8 cellular contexts compared by ENCODE assay signal in the genomic region with DNA sequence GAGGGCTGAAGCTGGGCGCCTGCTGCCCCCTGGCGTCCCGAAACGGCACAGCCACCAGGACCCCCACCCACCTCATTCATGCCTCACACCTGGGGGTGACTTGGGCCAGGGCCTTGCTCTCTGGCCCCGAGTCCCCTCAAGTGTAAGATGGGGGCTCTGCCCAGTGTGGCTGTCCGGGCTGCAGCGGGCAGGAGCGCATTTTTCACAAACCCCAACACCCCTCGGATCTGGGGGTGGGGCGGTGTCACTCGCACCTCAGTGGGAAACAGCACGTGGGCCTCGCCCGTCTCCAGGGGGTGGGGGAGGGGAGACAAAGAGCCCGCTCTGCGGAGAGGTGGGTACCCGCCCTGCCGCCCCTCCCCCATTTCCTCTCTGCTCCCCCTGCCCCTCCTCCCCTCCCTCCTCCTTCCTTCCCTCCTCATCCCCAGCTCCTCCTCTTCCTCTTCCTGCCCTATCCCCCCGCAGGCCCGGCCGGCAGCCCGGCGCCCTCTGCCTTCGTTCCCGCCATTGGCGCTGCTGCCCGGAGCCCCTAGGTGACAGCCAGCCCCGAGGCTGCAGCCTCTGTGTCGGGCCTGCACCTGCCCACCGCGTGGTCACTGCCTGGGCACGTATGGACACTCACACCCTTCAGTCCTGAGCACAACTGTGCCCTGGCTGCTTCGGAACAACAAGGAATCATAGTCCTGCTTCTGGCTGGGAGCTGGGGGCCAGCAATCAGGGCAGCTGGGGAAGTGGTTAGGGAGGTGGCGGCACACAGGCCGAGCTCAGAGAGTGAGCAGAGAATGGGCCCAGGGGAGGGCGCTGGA. TPM values are rescaled to one million over a fixed set of nuclear protein-coding genes. Genes with fewer than 3 reads are reported as not detected.
DNase-seq lines count a peak whose midpoint lies in the region; ATAC-seq and TF ChIP-seq lines count a peak whose summit lies in the region.

No MANE protein-coding gene starts in this region.

- H3K9me3 Mint-ChIP-seq in Caco-2 (ENCODE audit: unreplicated experiment) (no peaks in the 10 kb centered on the region), osteocyte (ENCODE audit: unreplicated experiment) (no peaks in the 10 kb centered on the region)

- H3K9me3 ChIP-seq in Caco-2 = no peaks in the 10 kb centered on the region

- no peak overlapping the region for H3K4me3 ChIP-seq in Caco-2 (ENCODE audit: low read depth, low read length)

- H3K36me3 Mint-ChIP-seq in Caco-2 (ENCODE audit: insufficient read depth, unreplicated experiment) (peaks cover 9% of the 10 kb centered on the region), osteocyte (ENCODE audit: unreplicated experiment) (no peaks in the 10 kb centered on the region)

- DNase-seq in Caco-2 (peak in 1 of 2 experiments; percentile 78), HS-27A (ENCODE audit: low read depth) (peak; percentile 55), foreskin melanocyte (peak; percentile 49), osteocyte (ENCODE audit: extremely low spot score, unreplicated experiment) (no peak), NCI-H187 (lab: John Stamatoyannopoulos, UW) (no peak)
- DNase-seq in activated effector memory CD4-positive, alpha-beta T cell treated with anti-CD3 and anti-CD28 coated beads, Interleukin-2, amount 50 U/mL, for 16 hours = peak; percentile 86

- H3K4me1 Mint-ChIP-seq in Caco-2 (ENCODE audit: low read depth, unreplicated experiment) = peaks cover 17% of the 10 kb centered on the region
- H3K4me1 Mint-ChIP-seq in osteocyte (ENCODE audit: unreplicated experiment) = peaks cover 21% of the 10 kb centered on the region

- H3K27me3 Mint-ChIP-seq in Caco-2 (ENCODE audit: insufficient read depth, unreplicated experiment) (no peaks in the 10 kb centered on the region), osteocyte (ENCODE audit: unreplicated experiment) (no peaks in the 10 kb centered on the region)

- POLR2A ChIA-PET in Caco-2 (lab: Charles Lee) = interaction anchor here (1.1 kb wide), 1 partner anchor 193 kb away, joined by 4 read pairs; the partner anchor contains the start of gene KCNQ1OT1

- H3K4me1 ChIP-seq in Caco-2 = peaks cover 31% of the 10 kb centered on the region

- CTCF ChIA-PET in Caco-2 (lab: Charles Lee) = interaction anchor here (0.5 to 6.4 kb wide), 8 partner anchors 9 to 575 kb away, joined by 3 to 131 read pairs (median 5); partner anchors contain the start of gene PHLDA2

- TF ChIP-seq CTCF in Caco-2 (IDR thresholded peaks at IDR 0.05; ENCODE audit: insufficient read depth in 1 of 2, low read depth in 1 of 2, low read length in 1 of 2, severe bottlenecking in 1 of 2, unreplicated experiment in 1 of 2) (peak; percentile 87 to 94), osteocyte (IDR thresholded peaks at IDR 0.05) (peak; percentile 94)

- no peak for ATAC-seq in GM21367 (IDR thresholded peaks at IDR 0.05; ENCODE audit: unreplicated experiment)

- no peak overlapping the region for H3K27ac Mint-ChIP-seq in Caco-2 (ENCODE audit: unreplicated experiment)
- peak overlapping the region; percentile 31 for H3K27ac Mint-ChIP-seq in osteocyte (ENCODE audit: unreplicated experiment)

- BruUV-seq in Caco-2 (replicated peaks; lab: Mats Ljungman, UMichigan) = no TSS peak

- H3K4me3 Mint-ChIP-seq in Caco-2 (ENCODE audit: unreplicated experiment) (no peak overlapping the region), osteocyte (ENCODE audit: unreplicated experiment) (peak overlapping the region; percentile 67)

- intact Hi-C loops in Caco-2 (cut with micrococcal nuclease; ENCODE audit: unreplicated experiment) = loop anchor here (1.0 to 2.0 kb wide), 2 partner anchors 38 to 359 kb away; no protein-coding TSS in a partner anchor

- no peaks in the 10 kb centered on the region for H3K36me3 ChIP-seq in Caco-2 (ENCODE audit: control insufficient read depth, insufficient read depth, low read length)

- no peaks in the 10 kb centered on the region for H3K27me3 ChIP-seq in Caco-2 (replicated peaks; ENCODE audit: control insufficient read depth, insufficient read depth, low read length)

TF ChIP-seq in PFSK-1, 5 proteins besides CTCF, POLR2A, EP300 and RAD21:
- no peak for TF ChIP-seq FOXP2 (optimal IDR thresholded peaks at IDR 0.05; ENCODE audit: borderline replicate concordance, extremely low read depth, extremely low read length, insufficient read depth)
- peak; percentile 83 for TF ChIP-seq POLR2AphosphoS5 (IDR thresholded peaks at IDR 0.05; ENCODE audit: low read depth, low read length)
- TF ChIP-seq, protein P1, sequence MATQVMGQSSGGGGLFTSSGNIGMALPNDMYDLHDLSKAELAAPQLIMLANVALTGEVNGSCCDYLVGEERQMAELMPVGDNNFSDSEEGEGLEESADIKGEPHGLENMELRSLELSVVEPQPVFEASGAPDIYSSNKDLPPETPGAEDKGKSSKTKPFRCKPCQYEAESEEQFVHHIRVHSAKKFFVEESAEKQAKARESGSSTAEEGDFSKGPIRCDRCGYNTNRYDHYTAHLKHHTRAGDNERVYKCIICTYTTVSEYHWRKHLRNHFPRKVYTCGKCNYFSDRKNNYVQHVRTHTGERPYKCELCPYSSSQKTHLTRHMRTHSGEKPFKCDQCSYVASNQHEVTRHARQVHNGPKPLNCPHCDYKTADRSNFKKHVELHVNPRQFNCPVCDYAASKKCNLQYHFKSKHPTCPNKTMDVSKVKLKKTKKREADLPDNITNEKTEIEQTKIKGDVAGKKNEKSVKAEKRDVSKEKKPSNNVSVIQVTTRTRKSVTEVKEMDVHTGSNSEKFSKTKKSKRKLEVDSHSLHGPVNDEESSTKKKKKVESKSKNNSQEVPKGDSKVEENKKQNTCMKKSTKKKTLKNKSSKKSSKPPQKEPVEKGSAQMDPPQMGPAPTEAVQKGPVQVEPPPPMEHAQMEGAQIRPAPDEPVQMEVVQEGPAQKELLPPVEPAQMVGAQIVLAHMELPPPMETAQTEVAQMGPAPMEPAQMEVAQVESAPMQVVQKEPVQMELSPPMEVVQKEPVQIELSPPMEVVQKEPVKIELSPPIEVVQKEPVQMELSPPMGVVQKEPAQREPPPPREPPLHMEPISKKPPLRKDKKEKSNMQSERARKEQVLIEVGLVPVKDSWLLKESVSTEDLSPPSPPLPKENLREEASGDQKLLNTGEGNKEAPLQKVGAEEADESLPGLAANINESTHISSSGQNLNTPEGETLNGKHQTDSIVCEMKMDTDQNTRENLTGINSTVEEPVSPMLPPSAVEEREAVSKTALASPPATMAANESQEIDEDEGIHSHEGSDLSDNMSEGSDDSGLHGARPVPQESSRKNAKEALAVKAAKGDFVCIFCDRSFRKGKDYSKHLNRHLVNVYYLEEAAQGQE (IDR thresholded peaks at IDR 0.05; ENCODE audit: insufficient read depth in 1 of 2, low read depth in 2 of 2, low read length in 2 of 2) = peak in 1 of 2 experiments; percentile 52; a peak in 1 of 4 replicates
- TF ChIP-seq TAF1 (IDR thresholded peaks at IDR 0.05; ENCODE audit: borderline replicate concordance, insufficient read depth, low read length) = peak; percentile 76; the same call in 1 of the 2 replicates
- TF ChIP-seq SIN3A (IDR thresholded peaks at IDR 0.05; ENCODE audit: borderline replicate concordance, insufficient read depth, low read length) = peak; percentile 63; the same call in 1 of the 2 replicates

RNA-seq across cellular contexts. Expression of gene CDKN1C, which starts 6.8 kb away (rescaled TPM):
- 15.0 and 25.5 TPM in 2 replicates for total RNA-seq in Caco-2 (2022)
- 70.8 TPM for polyA plus RNA-seq in PFSK-1 (2012; ENCODE audit: insufficient read length, low read depth)
- 18.1 and 19.2 TPM in 2 replicates for total RNA-seq in osteocyte

RNA-seq across cellular contexts. Expression of gene PHLDA2, which starts 36.8 kb away (rescaled TPM):
- 18.7 and 19.1 TPM in 2 replicates for total RNA-seq in Caco-2 (2022)
- 318 TPM for polyA plus RNA-seq in PFSK-1 (2012; ENCODE audit: insufficient read length, low read depth)
- total RNA-seq in osteocyte = 89.6 and 96.1 TPM in 2 replicates

Comparison
In these comparisons a context has a peak if more than half of its experiments do, and no peak if none do; other contexts are left out.
1. DNase-seq: peak in HS-27A (single experiment), activated effector memory CD4-positive, alpha-beta T cell treated with anti-CD3 and anti-CD28 coated beads, Interleukin-2, amount 50 U/mL, for 16 hours (single experiment) and foreskin melanocyte (single experiment); none in osteocyte (single experiment) and NCI-H187 (0 of 2).